ENCODE assay signal across 8 cellular contexts in genomic region chr6:137571854-137572253, GRCh38.
A peak's percentile ranks its signal among the peaks of the same experiment; 100 is the strongest.
DNase-seq lines count a peak whose midpoint lies in the region; ATAC-seq and TF ChIP-seq lines count a peak whose summit lies in the region.

No MANE protein-coding gene starts in this region.

- H3K4me3 Mint-ChIP-seq in HFFc6: no peak overlapping the region
- no peak overlapping the region for H3K4me3 Mint-ChIP-seq in activated naive CD8-positive, alpha-beta T cell treated with anti-CD3 and anti-CD28 coated beads for 36 hours

- peaks cover 6% of the 10 kb centered on the region; the same call in 1 of the 2 replicates for H3K9me3 Mint-ChIP-seq in HFFc6
- H3K9me3 Mint-ChIP-seq in activated naive CD8-positive, alpha-beta T cell treated with anti-CD3 and anti-CD28 coated beads for 36 hours: no peaks in the 10 kb centered on the region

- H3K27ac ChIP-seq in RWPE1: no peak overlapping the region

- peak; percentile 78 for ATAC-seq in left lobe of liver

- DNase-seq in EH (ENCODE audit: low read depth) (peak; percentile 12), HFFc6 (no peak), RWPE1 (ENCODE audit: low spot score) (peak; percentile 30), left lobe of liver (ENCODE audit: low spot score) (no peak), GDM1 (lab: John Stamatoyannopoulos, UW) (no peak), AG08396 (ENCODE audit: low spot score) (no peak)
- DNase-seq in activated naive CD8-positive, alpha-beta T cell treated with anti-CD3 and anti-CD28 coated beads for 36 hours: peak; percentile 45
- DNase-seq in stimulated activated naive CD4-positive, alpha-beta T cell (lab: John Stamatoyannopoulos, UW): peak in 4 of 6 experiments; percentile 23 to 64 (median 47)

- POLR2A ChIA-PET in RWPE1 (lab: Yijun Ruan, JAX; ENCODE audit: low non-redundant PET): no interaction called here

- TF ChIP-seq CTCF in HFFc6 (IDR thresholded peaks at IDR 0.05): peak; percentile 72
- TF ChIP-seq CTCF in RWPE1 (conservative IDR thresholded peaks at IDR 0.05; ENCODE audit: low read depth): peak; percentile 48

- peaks cover 2% of the 10 kb centered on the region for H3K27me3 Mint-ChIP-seq in HFFc6 (ENCODE audit: insufficient read depth)
- peaks cover 7% of the 10 kb centered on the region for H3K27me3 Mint-ChIP-seq in activated naive CD8-positive, alpha-beta T cell treated with anti-CD3 and anti-CD28 coated beads for 36 hours

- CTCF ChIA-PET in RWPE1 (lab: Yijun Ruan, JAX): no interaction called here

- no peaks in the 10 kb centered on the region for H3K4me1 Mint-ChIP-seq in HFFc6 (ENCODE audit: low read depth)
- H3K4me1 Mint-ChIP-seq in activated naive CD8-positive, alpha-beta T cell treated with anti-CD3 and anti-CD28 coated beads for 36 hours: no peaks in the 10 kb centered on the region

- H3K27ac Mint-ChIP-seq in HFFc6: no peak overlapping the region
- no peak overlapping the region for H3K27ac Mint-ChIP-seq in activated naive CD8-positive, alpha-beta T cell treated with anti-CD3 and anti-CD28 coated beads for 36 hours

- no peaks in the 10 kb centered on the region for H3K36me3 Mint-ChIP-seq in HFFc6 (ENCODE audit: low read depth)
- no peaks in the 10 kb centered on the region for H3K36me3 Mint-ChIP-seq in activated naive CD8-positive, alpha-beta T cell treated with anti-CD3 and anti-CD28 coated beads for 36 hours

Comparison
In these comparisons a context has a peak if more than half of its experiments do, and no peak if none do; other contexts are left out.
1. DNase-seq: peak in EH (single experiment), RWPE1 (single experiment), activated naive CD8-positive, alpha-beta T cell treated with anti-CD3 and anti-CD28 coated beads for 36 hours (single experiment) and stimulated activated naive CD4-positive, alpha-beta T cell (4 of 6); none in HFFc6 (single experiment), left lobe of liver (single experiment), GDM1 (single experiment) and AG08396 (single experiment).